Comparison of ENCODE assay signal across 28 cellular contexts in the genomic region with DNA sequence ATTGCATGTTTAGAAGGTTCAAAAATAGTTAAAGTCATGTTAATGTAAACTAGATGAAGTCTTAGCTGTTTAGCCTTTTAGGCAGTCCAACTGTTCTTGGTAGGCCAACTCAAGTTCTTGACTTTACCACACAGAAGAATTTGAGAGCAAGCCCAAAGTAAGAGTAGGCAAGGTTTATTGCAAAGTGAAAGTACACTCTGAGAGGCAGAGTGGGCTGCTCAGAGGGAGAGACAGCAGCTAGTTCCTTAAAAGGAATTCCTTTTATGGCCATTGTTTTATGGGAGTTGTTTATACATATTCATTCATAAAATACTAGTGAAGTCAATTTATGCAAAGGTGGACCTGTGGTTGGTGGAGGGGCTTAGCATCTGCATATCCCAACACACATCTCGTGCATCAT.
DNase-seq lines count a peak whose midpoint lies in the region; ATAC-seq and TF ChIP-seq lines count a peak whose summit lies in the region.
"Had no signal": no experiment of that assay in that cellular context is flagged by ENCODE, and none has a peak within 500 bp of the region (broad histone marks: within the 10 kb centered on the region; RNA-seq: fewer than 3 reads in every experiment).

No MANE protein-coding gene starts in this region.

- H3K9me3 Mint-ChIP-seq in MCF 10A (ENCODE audit: unreplicated experiment) (no peaks in the 10 kb centered on the region), endothelial cell (ENCODE audit: unreplicated experiment) (no peaks in the 10 kb centered on the region)
- H3K9me3 Mint-ChIP-seq: activated naive CD4-positive, alpha-beta T cell treated with anti-CD3 and anti-CD28 coated beads, Interleukin-2, amount 50 U/mL, for 24 hours; activated T-cell treated with anti-CD3 and anti-CD28 coated beads, Interleukin-2, amount 50 U/mL, for 24 hours; neural crest cell had no signal

- H3K9me3 ChIP-seq in breast epithelium = no peaks in the 10 kb centered on the region
- H3K9me3 ChIP-seq: heart right ventricle, MG63, mucosa of descending colon, prostate gland, thoracic aorta had no signal

- H3K27me3 ChIP-seq in breast epithelium = no peaks in the 10 kb centered on the region
- H3K27me3 ChIP-seq: heart right ventricle, MG63 had no signal

- H3K4me3 Mint-ChIP-seq in MCF 10A (ENCODE audit: unreplicated experiment) = no peak overlapping the region
- no peak overlapping the region for H3K4me3 Mint-ChIP-seq in endothelial cell (ENCODE audit: unreplicated experiment)
- H3K4me3 Mint-ChIP-seq: activated CD8-positive, alpha-beta T cell treated with anti-CD3 and anti-CD28 coated beads, Interleukin-2, amount 10 ng/mL, durations not matched to agents 7 days and 5 days; activated naive CD4-positive, alpha-beta T cell treated with anti-CD3 and anti-CD28 coated beads, Interleukin-2, amount 50 U/mL, for 24 hours; activated T-cell treated with anti-CD3 and anti-CD28 coated beads, Interleukin-2, amount 50 U/mL, for 24 hours; immature natural killer cell; neural crest cell had no signal

- H3K4me1 ChIP-seq in breast epithelium = no peaks in the 10 kb centered on the region
- H3K4me1 ChIP-seq: heart right ventricle, prostate gland had no signal

- no peak overlapping the region for H3K4me3 ChIP-seq in breast epithelium
- H3K4me3 ChIP-seq: GM12878, heart right ventricle, MG63, mucosa of descending colon, prostate gland, thoracic aorta had no signal

- H3K36me3 Mint-ChIP-seq in MCF 10A (ENCODE audit: insufficient read depth, unreplicated experiment) (no peaks in the 10 kb centered on the region), endothelial cell (ENCODE audit: low read depth, unreplicated experiment) (no peaks in the 10 kb centered on the region)
- H3K36me3 Mint-ChIP-seq: activated naive CD4-positive, alpha-beta T cell treated with anti-CD3 and anti-CD28 coated beads, Interleukin-2, amount 50 U/mL, for 24 hours; CD4-positive, CD25-positive, alpha-beta regulatory T cell; immature natural killer cell had no signal

- no peak overlapping the region for H3K27ac ChIP-seq in breast epithelium
- H3K27ac ChIP-seq: heart right ventricle, prostate gland, thoracic aorta had no signal

- H3K4me1 Mint-ChIP-seq in MCF 10A (ENCODE audit: insufficient read depth, unreplicated experiment) (no peaks in the 10 kb centered on the region), endothelial cell (ENCODE audit: unreplicated experiment) (peaks cover 5% of the 10 kb centered on the region)
- H3K4me1 Mint-ChIP-seq: activated naive CD4-positive, alpha-beta T cell treated with anti-CD3 and anti-CD28 coated beads, Interleukin-2, amount 50 U/mL, for 24 hours; immature natural killer cell; neural crest cell had no signal

- H3K36me3 ChIP-seq in breast epithelium = no peaks in the 10 kb centered on the region
- H3K36me3 ChIP-seq: heart right ventricle, MG63, prostate gland, thoracic aorta had no signal

- intact Hi-C loops in MCF 10A (cut with micrococcal nuclease) (no loop called here), breast epithelium (cut with DNase I; ENCODE audit: low total_unique reads) (no loop called here), sciatic nerve (cut with DNase I) (no loop called here)

- no peak for TF ChIP-seq CTCF in MCF 10A (IDR thresholded peaks at IDR 0.05; ENCODE audit: unreplicated experiment)
- no peak for TF ChIP-seq CTCF in breast epithelium (IDR thresholded peaks at IDR 0.05)
- TF ChIP-seq CTCF in endothelial cell (IDR thresholded peaks at IDR 0.05; ENCODE audit: unreplicated experiment) = no peak
- TF ChIP-seq CTCF in GM13977 (IDR thresholded peaks at IDR 0.05; ENCODE audit: extremely low read depth, insufficient read depth, missing control alignments) = no peak

- in situ Hi-C loops in GM13977 (cut with MboI; ENCODE audit: low pct_unique_long_range_greater_than_20kb, low sequenced_read_pairs, unreplicated experiment) = no loop called here

- no peaks in the 10 kb centered on the region for H3K27me3 Mint-ChIP-seq in MCF 10A (ENCODE audit: insufficient read depth, unreplicated experiment)
- H3K27me3 Mint-ChIP-seq in endothelial cell (ENCODE audit: unreplicated experiment) = no peaks in the 10 kb centered on the region
- H3K27me3 Mint-ChIP-seq: activated naive CD4-positive, alpha-beta T cell treated with anti-CD3 and anti-CD28 coated beads, Interleukin-2, amount 50 U/mL, for 24 hours; activated T-cell treated with anti-CD3 and anti-CD28 coated beads, Interleukin-2, amount 50 U/mL, for 24 hours; CD4-positive, CD25-positive, alpha-beta regulatory T cell had no signal

- peak; percentile 9 for ATAC-seq in sciatic nerve
- no peak for ATAC-seq in GM21381 (IDR thresholded peaks at IDR 0.05; ENCODE audit: unreplicated experiment)
- ATAC-seq: activated CD4-positive, CD25-positive, alpha-beta regulatory T cell treated with anti-CD3 and anti-CD28 coated beads, Interleukin-2, amount 50 U/mL, for 24 hours; activated CD8-positive, alpha-beta T cell treated with anti-CD3 and anti-CD28 coated beads, Interleukin-2, amount 10 ng/mL, durations not matched to agents 7 days and 5 days; GM12878; heart right ventricle; left ventricle myocardium superior; mucosa of descending colon; Panc1 had no signal

- POLR2A ChIA-PET in MCF 10A (lab: Yijun Ruan, JAX) = interaction anchor here (0.6 kb wide), 1 partner anchor 73 kb away, joined by 3 read pairs; no protein-coding TSS in a partner anchor

- TF ChIP-seq POLR2A in breast epithelium (IDR thresholded peaks at IDR 0.05) = no peak

- H3K27ac Mint-ChIP-seq in MCF 10A (ENCODE audit: low read depth, unreplicated experiment) (no peak overlapping the region), endothelial cell (ENCODE audit: unreplicated experiment) (peak overlapping the region; percentile 61)
- H3K27ac Mint-ChIP-seq: activated CD8-positive, alpha-beta T cell treated with anti-CD3 and anti-CD28 coated beads, Interleukin-2, amount 10 ng/mL, durations not matched to agents 7 days and 5 days; activated naive CD4-positive, alpha-beta T cell treated with anti-CD3 and anti-CD28 coated beads, Interleukin-2, amount 50 U/mL, for 24 hours; activated T-cell treated with anti-CD3 and anti-CD28 coated beads, Interleukin-2, amount 50 U/mL, for 24 hours; CD4-positive, CD25-positive, alpha-beta regulatory T cell; immature natural killer cell had no signal

- CTCF ChIA-PET in MCF 10A (lab: Yijun Ruan, JAX) = interaction anchor here (0.6 to 1.6 kb wide), 2 partner anchors 22 to 1689 kb away, joined by 3 read pairs; no protein-coding TSS in a partner anchor

- DNase-seq in MCF 10A (ENCODE audit: unreplicated experiment) (peak; percentile 1), breast epithelium (ENCODE audit: low spot score in 2 of 2) (no peak), OCI-M1 (lab: John Stamatoyannopoulos, UW) (peak; percentile 73), endothelial cell (ENCODE audit: low spot score) (no peak), sciatic nerve (ENCODE audit: low spot score) (no peak), activated gamma-delta T cell treated with Interleukin-2 at 50 U/mL for 16 hours (no peak), GM13977 (ENCODE audit: low spot score) (no peak)
- DNase-seq: activated CD8-positive, alpha-beta T cell treated with anti-CD3 and anti-CD28 coated beads, Interleukin-2, amount 10 ng/mL, durations not matched to agents 7 days and 5 days; activated T-cell treated with anti-CD3 and anti-CD28 coated beads, Interleukin-2, amount 50 U/mL, for 24 hours; CD4-positive, CD25-positive, alpha-beta regulatory T cell; effector memory CD4-positive, alpha-beta T cell; HCEC 1CT; heart right ventricle; immature natural killer cell; left ventricle myocardium superior; MG63; NCI-H146; stimulated activated CD4-positive, alpha-beta T cell treated with anti-CD3 and anti-CD28 coated beads, Interleukin-2, amount 100 ng/mL, for 24 hours; stimulated activated naive CD4-positive, alpha-beta T cell had no signal

- no TSS peak for BruUV-seq in MCF 10A (replicated peaks; lab: Mats Ljungman, UMichigan)

Comparison
In these comparisons a context has a peak if more than half of its experiments do, and no peak if none do; other contexts are left out.
1. DNase-seq: peak in MCF 10A (single experiment) and OCI-M1 (single experiment); none in breast epithelium (0 of 2), endothelial cell (single experiment), sciatic nerve (single experiment), activated gamma-delta T cell treated with Interleukin-2 at 50 U/mL for 16 hours (single experiment) and GM13977 (single experiment).